ENCODE assay signal across 1 cellular context in the genomic region with DNA sequence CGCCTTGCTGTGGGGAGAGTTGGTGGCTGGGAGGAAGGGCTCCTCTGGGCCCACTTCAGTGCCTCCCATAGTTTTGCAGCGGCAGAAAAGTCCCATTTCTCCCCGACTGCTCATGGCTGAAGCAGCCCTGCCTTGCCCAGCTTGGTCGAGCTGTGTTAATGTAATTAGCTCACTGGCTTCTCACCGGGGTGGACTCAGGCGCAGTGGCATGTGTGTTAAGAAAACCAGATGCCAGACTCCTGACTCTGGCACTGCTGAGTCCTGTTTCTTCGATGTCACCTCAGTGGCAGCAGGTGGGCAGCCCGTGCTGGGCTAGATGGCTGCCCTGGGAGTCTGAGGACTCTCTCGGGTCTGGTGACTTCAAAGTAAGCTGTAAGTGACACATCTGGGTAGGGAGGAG.
TF ChIP-seq lines count a peak whose summit lies in the region.

No MANE protein-coding gene starts in this region.

TF ChIP-seq in SK-N-SH, 30 proteins besides CTCF, POLR2A, EP300 and RAD21 (continued from another document):
- no peak for TF ChIP-seq REST (IDR thresholded peaks at IDR 0.05; ENCODE audit: low read depth, low read length)
- no peak for TF ChIP-seq FOXM1 (IDR thresholded peaks at IDR 0.05; ENCODE audit: low read depth)
- TF ChIP-seq, protein P1, sequence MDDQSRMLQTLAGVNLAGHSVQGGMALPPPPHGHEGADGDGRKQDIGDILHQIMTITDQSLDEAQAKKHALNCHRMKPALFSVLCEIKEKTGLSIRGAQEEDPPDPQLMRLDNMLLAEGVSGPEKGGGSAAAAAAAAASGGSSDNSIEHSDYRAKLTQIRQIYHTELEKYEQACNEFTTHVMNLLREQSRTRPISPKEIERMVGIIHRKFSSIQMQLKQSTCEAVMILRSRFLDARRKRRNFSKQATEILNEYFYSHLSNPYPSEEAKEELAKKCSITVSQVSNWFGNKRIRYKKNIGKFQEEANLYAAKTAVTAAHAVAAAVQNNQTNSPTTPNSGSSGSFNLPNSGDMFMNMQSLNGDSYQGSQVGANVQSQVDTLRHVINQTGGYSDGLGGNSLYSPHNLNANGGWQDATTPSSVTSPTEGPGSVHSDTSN (IDR thresholded peaks at IDR 0.05) = no peak
- peak; percentile 77; the same call in 1 of the 2 replicates for TF ChIP-seq RCOR1 (IDR thresholded peaks at IDR 0.05; ENCODE audit: low read length)
- TF ChIP-seq MXI1 (IDR thresholded peaks at IDR 0.05; ENCODE audit: low read depth, low read length) = peak; percentile 45; the same call in 1 of the 2 replicates
- no peak for TF ChIP-seq ELF1 (IDR thresholded peaks at IDR 0.05)
- TF ChIP-seq TAF1 (IDR thresholded peaks at IDR 0.05; ENCODE audit: borderline replicate concordance, low read depth, low read length) = no peak
